In genomic region chr14:85342858-85343607, GRCh38 we compare ENCODE assay signal across 27 cellular contexts.
DNase-seq lines count a peak whose midpoint lies in the region; ATAC-seq and TF ChIP-seq lines count a peak whose summit lies in the region.
"Had no signal": no experiment of that assay in that cellular context is flagged by ENCODE, and none has a peak within 500 bp of the region (broad histone marks: within the 10 kb centered on the region; RNA-seq: fewer than 3 reads in every experiment).

No MANE protein-coding gene starts in this region.

- no peaks in the 10 kb centered on the region for H3K79me2 ChIP-seq in SK-N-SH (ENCODE audit: insufficient read depth)
- no peaks in the 10 kb centered on the region for H3K79me2 ChIP-seq in neural progenitor cell (ENCODE audit: low read depth)

- H3K4me2 ChIP-seq in SK-N-SH, result no peak overlapping the region
- no peak overlapping the region for H3K4me2 ChIP-seq in neural progenitor cell
- H3K4me2 ChIP-seq: BLaER1 had no signal

- H3K27me3 Mint-ChIP-seq in neural progenitor cell (ENCODE audit: insufficient read depth, low read depth), result peaks cover 1% of the 10 kb centered on the region
- H3K27me3 Mint-ChIP-seq: activated CD4-positive, alpha-beta memory T cell treated with anti-CD3 and anti-CD28 coated beads, Interleukin-2, amount 10 ng/mL, durations not matched to agents 7 days and 5 days; activated naive CD8-positive, alpha-beta T cell treated with anti-CD3 and anti-CD28 coated beads for 36 hours; activated T-helper 17 cell treated with anti-CD3 and anti-CD28 coated beads, Interleukin-2, amount 50 U/mL, for 72 hours; central memory CD8-positive, alpha-beta T cell; stimulated activated naive CD8-positive, alpha-beta T cell treated with anti-CD3 and anti-CD28 coated beads, Interleukin-15, amount 100 ng/mL, for 72 hours had no signal

- H3F3A ChIP-seq in SK-N-SH (replicated peaks; ENCODE audit: insufficient read depth), result no peaks in the 10 kb centered on the region
- no peaks in the 10 kb centered on the region for H3F3A ChIP-seq in neural progenitor cell (ENCODE audit: low read depth)

- no peaks in the 10 kb centered on the region for H3K9me3 Mint-ChIP-seq in neural progenitor cell
- H3K9me3 Mint-ChIP-seq: activated naive CD8-positive, alpha-beta T cell treated with anti-CD3 and anti-CD28 coated beads for 36 hours; central memory CD8-positive, alpha-beta T cell; stimulated activated naive CD8-positive, alpha-beta T cell treated with anti-CD3 and anti-CD28 coated beads, Interleukin-15, amount 100 ng/mL, for 72 hours had no signal

- no peak for TF ChIP-seq RAD21 in SK-N-SH (IDR thresholded peaks at IDR 0.05; ENCODE audit: low read length)

- TF ChIP-seq CTCF in SK-N-SH (IDR thresholded peaks at IDR 0.05), result no peak
- TF ChIP-seq CTCF in fibroblast of mammary gland (conservative IDR thresholded peaks at IDR 0.05; ENCODE audit: control insufficient read depth, insufficient read depth, low read depth, low read length), result no peak
- no peak for TF ChIP-seq CTCF in neural progenitor cell (IDR thresholded peaks at IDR 0.05)

- no peak for ATAC-seq in GM21423 (IDR thresholded peaks at IDR 0.05; ENCODE audit: unreplicated experiment)
- ATAC-seq: activated T-helper 17 cell treated with anti-CD3 and anti-CD28 coated beads, Interleukin-2, amount 50 U/mL, for 72 hours; foreskin keratinocyte; left colon; psoas muscle; stimulated activated naive CD8-positive, alpha-beta T cell treated with anti-CD3 and anti-CD28 coated beads, Interleukin-15, amount 100 ng/mL, for 72 hours had no signal

- TF ChIP-seq EP300 in SK-N-SH (IDR thresholded peaks at IDR 0.05; ENCODE audit: borderline replicate concordance in 1 of 2, low read depth in 1 of 2, low read length in 1 of 2), result peak in 1 of 2 experiments; percentile 59; a peak in 1 of 4 replicates

- POLR2A ChIA-PET in SK-N-SH (lab: Yijun Ruan, JAX), result no interaction called here

- no peaks in the 10 kb centered on the region for H3K4me1 ChIP-seq in SK-N-SH (ENCODE audit: control insufficient read depth in 1 of 2, insufficient read depth in 2 of 2, low read depth in 1 of 2, low read length in 1 of 2)
- no peaks in the 10 kb centered on the region for H3K4me1 ChIP-seq in neural progenitor cell
- H3K4me1 ChIP-seq: BLaER1, foreskin keratinocyte, psoas muscle, tibial artery had no signal

- H3K4me3 ChIP-seq in SK-N-SH (ENCODE audit: low read depth in 2 of 2, low read length in 1 of 2) (no peak overlapping the region), fibroblast of mammary gland (ENCODE audit: control insufficient read depth, low read depth, low read length) (no peak overlapping the region), neural progenitor cell (no peak overlapping the region)
- H3K4me3 ChIP-seq: BLaER1, psoas muscle, skin epidermis, tibial artery had no signal

- no peak overlapping the region for H3K9ac ChIP-seq in SK-N-SH
- no peak overlapping the region for H3K9ac ChIP-seq in neural progenitor cell
- H3K9ac ChIP-seq: BLaER1 had no signal

- CTCF ChIA-PET in SK-N-SH (lab: Yijun Ruan, JAX), result no interaction called here

- 21% methylated on average over 3 of the region's 3 CpGs for WGBS in SK-N-SH (ENCODE audit: low lambda C conversion rate)

- no peaks in the 10 kb centered on the region for H3K36me3 Mint-ChIP-seq in neural progenitor cell
- H3K36me3 Mint-ChIP-seq: activated naive CD8-positive, alpha-beta T cell treated with anti-CD3 and anti-CD28 coated beads for 36 hours had no signal

- H3K27ac Mint-ChIP-seq in neural progenitor cell, result no peak overlapping the region
- H3K27ac Mint-ChIP-seq: activated CD4-positive, alpha-beta memory T cell treated with anti-CD3 and anti-CD28 coated beads, Interleukin-2, amount 10 ng/mL, durations not matched to agents 7 days and 5 days; activated naive CD8-positive, alpha-beta T cell treated with anti-CD3 and anti-CD28 coated beads for 36 hours; activated T-helper 17 cell treated with anti-CD3 and anti-CD28 coated beads, Interleukin-2, amount 50 U/mL, for 72 hours; T-helper 1 cell treated with Interleukin-12 subunit alpha and Interleukin-12 subunit beta and Interleukin-4 antibody, amounts not matched to agents 30 μg/mL and 1 μg/mL, for 36 hours had no signal

- H3K9me2 ChIP-seq in SK-N-SH, result no peaks in the 10 kb centered on the region

- peak overlapping the region; percentile 44 to 55; a peak in 2 of 4 replicates for H3K27ac ChIP-seq in SK-N-SH (ENCODE audit: low read depth in 2 of 2, low read length in 1 of 2)
- no peak overlapping the region for H3K27ac ChIP-seq in neural progenitor cell
- H3K27ac ChIP-seq: BLaER1, foreskin keratinocyte, neutrophil, psoas muscle, skin epidermis, tibial artery had no signal

- H3K27me3 ChIP-seq in SK-N-SH (ENCODE audit: insufficient read depth), result no peaks in the 10 kb centered on the region
- no peaks in the 10 kb centered on the region for H3K27me3 ChIP-seq in neural progenitor cell
- H3K27me3 ChIP-seq: BLaER1, foreskin keratinocyte, neutrophil, tibial artery had no signal

- no peak overlapping the region for H2AFZ ChIP-seq in SK-N-SH (ENCODE audit: low read depth)
- H2AFZ ChIP-seq in neural progenitor cell (replicated peaks), result peak overlapping the region; percentile 14

- no peaks in the 10 kb centered on the region for H3K36me3 ChIP-seq in SK-N-SH (replicated peaks in 1 of 2; ENCODE audit: control insufficient read depth in 1 of 2, insufficient read depth in 2 of 2, low read length in 1 of 2)
- no peaks in the 10 kb centered on the region for H3K36me3 ChIP-seq in neural progenitor cell
- H3K36me3 ChIP-seq: BLaER1, neutrophil, tibial artery had no signal

- no peak overlapping the region for H3K4me3 Mint-ChIP-seq in neural progenitor cell
- H3K4me3 Mint-ChIP-seq: activated CD4-positive, alpha-beta memory T cell treated with anti-CD3 and anti-CD28 coated beads, Interleukin-2, amount 10 ng/mL, durations not matched to agents 7 days and 5 days; activated naive CD8-positive, alpha-beta T cell treated with anti-CD3 and anti-CD28 coated beads for 36 hours; activated T-helper 17 cell treated with anti-CD3 and anti-CD28 coated beads, Interleukin-2, amount 50 U/mL, for 72 hours; central memory CD8-positive, alpha-beta T cell; stimulated activated naive CD8-positive, alpha-beta T cell treated with anti-CD3 and anti-CD28 coated beads, Interleukin-15, amount 100 ng/mL, for 72 hours; T-helper 1 cell treated with Interleukin-12 subunit alpha and Interleukin-12 subunit beta and Interleukin-4 antibody, amounts not matched to agents 30 μg/mL and 1 μg/mL, for 36 hours had no signal

- no peaks in the 10 kb centered on the region for H4K20me1 ChIP-seq in SK-N-SH (ENCODE audit: insufficient read depth)
- no peaks in the 10 kb centered on the region for H4K20me1 ChIP-seq in neural progenitor cell (ENCODE audit: low read depth)
- H4K20me1 ChIP-seq: BLaER1 had no signal

- H3K9me3 ChIP-seq in SK-N-SH, result no peaks in the 10 kb centered on the region
- no peaks in the 10 kb centered on the region for H3K9me3 ChIP-seq in neural progenitor cell (ENCODE audit: low read depth)
- H3K9me3 ChIP-seq: BLaER1, neutrophil, psoas muscle, tibial artery had no signal

- H3K4me1 Mint-ChIP-seq in neural progenitor cell, result no peaks in the 10 kb centered on the region
- H3K4me1 Mint-ChIP-seq: activated CD4-positive, alpha-beta memory T cell treated with anti-CD3 and anti-CD28 coated beads, Interleukin-2, amount 10 ng/mL, durations not matched to agents 7 days and 5 days; activated naive CD8-positive, alpha-beta T cell treated with anti-CD3 and anti-CD28 coated beads for 36 hours; activated T-helper 17 cell treated with anti-CD3 and anti-CD28 coated beads, Interleukin-2, amount 50 U/mL, for 72 hours; central memory CD8-positive, alpha-beta T cell; stimulated activated naive CD8-positive, alpha-beta T cell treated with anti-CD3 and anti-CD28 coated beads, Interleukin-15, amount 100 ng/mL, for 72 hours had no signal

- DNase-seq in AG20443 (ENCODE audit: low spot score) (peak; percentile 13), SK-N-SH (no peak), fibroblast of mammary gland (ENCODE audit: low read depth) (peak; percentile 40), neural progenitor cell (ENCODE audit: low spot score) (no peak), activated gamma-delta T cell treated with Interleukin-2 at 50 U/mL for 16 hours (no peak)
- DNase-seq in activated naive CD4-positive, alpha-beta T cell (lab: John Stamatoyannopoulos, UW), result no peak
- DNase-seq: ACHN; activated CD4-positive, alpha-beta memory T cell treated with anti-CD3 and anti-CD28 coated beads, Interleukin-2, amount 10 ng/mL, durations not matched to agents 7 days and 5 days; activated CD4-positive, CD25-positive, alpha-beta regulatory T cell treated with anti-CD3 and anti-CD28 coated beads, Interleukin-2, amount 50 U/mL, for 72 hours; activated naive CD8-positive, alpha-beta T cell treated with anti-CD3 and anti-CD28 coated beads for 36 hours; COR-L47; DMS53; H7; left colon; NCI-H1105; NCI-H2029; psoas muscle; stimulated activated naive CD8-positive, alpha-beta T cell treated with anti-CD3 and anti-CD28 coated beads, Interleukin-15, amount 100 ng/mL, for 72 hours; tibial artery had no signal

TF ChIP-seq in SK-N-SH, 30 proteins besides CTCF, POLR2A, EP300 and RAD21 (continues in another document):
- TF ChIP-seq RXRA (IDR thresholded peaks at IDR 0.05; ENCODE audit: borderline replicate concordance, low read depth), result peak; percentile 47; the same call in 1 of the 2 replicates
- TF ChIP-seq PBX3 (IDR thresholded peaks at IDR 0.05), result peak; percentile 75
- peak; percentile 74; the same call in 1 of the 2 replicates for TF ChIP-seq JUND (IDR thresholded peaks at IDR 0.05)
- TF ChIP-seq TEAD4 (IDR thresholded peaks at IDR 0.05; ENCODE audit: borderline replicate concordance, insufficient read depth), result peak; percentile 34; the same call in 1 of the 2 replicates
- TF ChIP-seq YY1 (IDR thresholded peaks at IDR 0.05; ENCODE audit: low read depth), result no peak
- peak; percentile 66 for TF ChIP-seq NFIC (IDR thresholded peaks at IDR 0.05; ENCODE audit: borderline replicate concordance)
- TF ChIP-seq FOXJ3 (CRISPR knock-in tag; IDR thresholded peaks at IDR 0.05), result no peak
- no peak for TF ChIP-seq MAX (IDR thresholded peaks at IDR 0.05; ENCODE audit: low read depth)
- TF ChIP-seq TCF12 (IDR thresholded peaks at IDR 0.05), result peak; percentile 94
- no peak for TF ChIP-seq RCOR1 (IDR thresholded peaks at IDR 0.05; ENCODE audit: low read length)

Comparison
In these comparisons a context has a peak if more than half of its experiments do, and no peak if none do; other contexts are left out.
1. DNase-seq: peak in AG20443 (single experiment) and fibroblast of mammary gland (single experiment); none in SK-N-SH (single experiment), neural progenitor cell (single experiment), activated naive CD4-positive, alpha-beta T cell (0 of 4) and activated gamma-delta T cell treated with Interleukin-2 at 50 U/mL for 16 hours (single experiment).